In the genomic region with DNA sequence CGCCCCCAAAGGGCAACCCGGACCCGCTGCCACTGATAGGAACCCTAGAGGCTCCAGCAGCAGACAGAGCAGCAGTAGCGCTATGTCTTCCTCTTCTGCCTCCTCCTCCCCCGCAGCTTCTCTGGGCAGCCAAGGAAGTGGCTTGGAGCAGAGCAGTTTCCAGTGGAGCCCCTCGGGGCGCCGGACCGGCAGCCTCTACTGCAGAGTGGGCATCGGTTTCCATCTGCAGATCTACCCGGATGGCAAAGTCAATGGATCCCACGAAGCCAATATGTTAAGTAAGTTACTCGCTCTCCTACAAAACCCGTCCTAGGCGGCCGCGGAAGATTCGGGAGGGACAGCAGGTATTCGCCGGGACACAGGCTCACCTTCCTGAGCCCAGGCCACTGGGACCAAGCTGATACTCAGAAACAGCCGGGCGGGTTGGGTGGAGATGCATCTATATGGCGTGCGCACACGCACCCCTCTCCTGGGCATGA, we compare ENCODE assay signal across 1 cellular context.
TF ChIP-seq lines count a peak whose summit lies in the region.

No MANE protein-coding gene starts in this region.

TF ChIP-seq in A549, 52 proteins besides CTCF, POLR2A, EP300 and RAD21 (continued from another document):
- TF ChIP-seq, protein P1, sequence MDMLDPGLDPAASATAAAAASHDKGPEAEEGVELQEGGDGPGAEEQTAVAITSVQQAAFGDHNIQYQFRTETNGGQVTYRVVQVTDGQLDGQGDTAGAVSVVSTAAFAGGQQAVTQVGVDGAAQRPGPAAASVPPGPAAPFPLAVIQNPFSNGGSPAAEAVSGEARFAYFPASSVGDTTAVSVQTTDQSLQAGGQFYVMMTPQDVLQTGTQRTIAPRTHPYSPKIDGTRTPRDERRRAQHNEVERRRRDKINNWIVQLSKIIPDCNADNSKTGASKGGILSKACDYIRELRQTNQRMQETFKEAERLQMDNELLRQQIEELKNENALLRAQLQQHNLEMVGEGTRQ (IDR thresholded peaks at IDR 0.05): no peak
- TF ChIP-seq CBX8 (IDR thresholded peaks at IDR 0.05) (no peak), MAZ (IDR thresholded peaks at IDR 0.05; ENCODE audit: borderline replicate concordance, low read depth, low read length) (no peak), NFE2L2 (conservative IDR thresholded peaks at IDR 0.05; ENCODE audit: low read length) (no peak), MYC (IDR thresholded peaks at IDR 0.05; ENCODE audit: borderline replicate concordance, low read length) (no peak), KDM5A (IDR thresholded peaks at IDR 0.05) (no peak), ZNF302 (CRISPR knock-in tag; IDR thresholded peaks at IDR 0.05) (no peak), ZSCAN20 (CRISPR knock-in tag; IDR thresholded peaks at IDR 0.05) (no peak), JUN (IDR thresholded peaks at IDR 0.05) (no peak), ZC3H11A (IDR thresholded peaks at IDR 0.05) (no peak)
- TF ChIP-seq, protein P2, sequence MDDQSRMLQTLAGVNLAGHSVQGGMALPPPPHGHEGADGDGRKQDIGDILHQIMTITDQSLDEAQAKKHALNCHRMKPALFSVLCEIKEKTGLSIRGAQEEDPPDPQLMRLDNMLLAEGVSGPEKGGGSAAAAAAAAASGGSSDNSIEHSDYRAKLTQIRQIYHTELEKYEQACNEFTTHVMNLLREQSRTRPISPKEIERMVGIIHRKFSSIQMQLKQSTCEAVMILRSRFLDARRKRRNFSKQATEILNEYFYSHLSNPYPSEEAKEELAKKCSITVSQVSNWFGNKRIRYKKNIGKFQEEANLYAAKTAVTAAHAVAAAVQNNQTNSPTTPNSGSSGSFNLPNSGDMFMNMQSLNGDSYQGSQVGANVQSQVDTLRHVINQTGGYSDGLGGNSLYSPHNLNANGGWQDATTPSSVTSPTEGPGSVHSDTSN (IDR thresholded peaks at IDR 0.05): no peak
- TF ChIP-seq, protein P3, sequence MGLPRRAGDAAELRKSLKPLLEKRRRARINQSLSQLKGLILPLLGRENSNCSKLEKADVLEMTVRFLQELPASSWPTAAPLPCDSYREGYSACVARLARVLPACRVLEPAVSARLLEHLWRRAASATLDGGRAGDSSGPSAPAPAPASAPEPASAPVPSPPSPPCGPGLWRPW (IDR thresholded peaks at IDR 0.05): no peak
- TF ChIP-seq, protein P4, sequence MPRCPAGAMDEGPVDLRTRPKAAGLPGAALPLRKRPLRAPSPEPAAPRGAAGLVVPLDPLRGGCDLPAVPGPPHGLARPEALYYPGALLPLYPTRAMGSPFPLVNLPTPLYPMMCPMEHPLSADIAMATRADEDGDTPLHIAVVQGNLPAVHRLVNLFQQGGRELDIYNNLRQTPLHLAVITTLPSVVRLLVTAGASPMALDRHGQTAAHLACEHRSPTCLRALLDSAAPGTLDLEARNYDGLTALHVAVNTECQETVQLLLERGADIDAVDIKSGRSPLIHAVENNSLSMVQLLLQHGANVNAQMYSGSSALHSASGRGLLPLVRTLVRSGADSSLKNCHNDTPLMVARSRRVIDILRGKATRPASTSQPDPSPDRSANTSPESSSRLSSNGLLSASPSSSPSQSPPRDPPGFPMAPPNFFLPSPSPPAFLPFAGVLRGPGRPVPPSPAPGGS (IDR thresholded peaks at IDR 0.05): no peak
